8 cellular contexts compared by ENCODE assay signal in genomic region chrX:154458116-154458953, GRCh38. TPM values are rescaled to one million over a fixed set of nuclear protein-coding genes. Genes with fewer than 3 reads are reported as not detected.
DNase-seq lines count a peak whose midpoint lies in the region; ATAC-seq and TF ChIP-seq lines count a peak whose summit lies in the region.

PLXNA3 (plus strand) TSS chrX:154458281; CDS start chrX:154460184, 1,903 bp downstream.

- ATAC-seq in GM18511 (IDR thresholded peaks at IDR 0.05; ENCODE audit: unreplicated experiment) = peak; percentile 71
- ATAC-seq in HG02763 (IDR thresholded peaks at IDR 0.05; ENCODE audit: unreplicated experiment) = peak; percentile 52
- peak; percentile 82 for ATAC-seq in Right ventricle myocardium superior (ENCODE audit: poor library complexity)

- peaks cover 0 to 3% (median 2%) of the 10 kb centered on the region in 4 donors for H3K4me1 ChIP-seq in Peyer's patch
- H3K4me1 ChIP-seq in parathyroid adenoma = no peaks in the 10 kb centered on the region
- peaks cover 17% of the 10 kb centered on the region for H3K4me1 ChIP-seq in vagina

- H3K27ac ChIP-seq in Peyer's patch (peak within 1 kb of the TSS; percentile 54 to 87 (median 75)), parathyroid adenoma (no peak within 1 kb of the TSS), vagina (peak within 1 kb of the TSS; percentile 78)

- H3K4me2 ChIP-seq in parathyroid adenoma (ENCODE audit: low read length) = peak within 1 kb of the TSS; percentile 51

- intact Hi-C loops in Right ventricle myocardium superior (cut with DNase I) = loop anchor here (10.0 kb wide), 1 partner anchor 54 kb away; the partner anchor contains the start of gene DNASE1L1
- intact Hi-C loops in vagina (cut with DNase I) = no loop called here

- no peaks in the 10 kb centered on the region for H3K36me3 ChIP-seq in Peyer's patch
- H3K36me3 ChIP-seq in parathyroid adenoma (ENCODE audit: control insufficient read depth, insufficient read depth, low read length) = no peaks in the 10 kb centered on the region
- no peaks in the 10 kb centered on the region for H3K36me3 ChIP-seq in vagina

- no peaks in the 10 kb centered on the region for H3K79me2 ChIP-seq in parathyroid adenoma

- peak; percentile 61 to 74 (median 62) for DNase-seq in Peyer's patch
- peak; percentile 68 for DNase-seq in activated naive CD4-positive, alpha-beta T cell treated with Interleukin-2 at 50 U/mL for 16 hours
- peak; percentile 62 for DNase-seq in Right ventricle myocardium superior
- no peak for DNase-seq in vagina (ENCODE audit: extremely low spot score in 2 of 2)
- no peak for DNase-seq in dedifferentiated amniotic fluid mesenchymal stem cell (ENCODE audit: extremely low spot score)

- H3K9ac ChIP-seq in parathyroid adenoma = no peak within 1 kb of the TSS

- H3K27me3 ChIP-seq in Peyer's patch (no peaks in the 10 kb centered on the region), parathyroid adenoma (ENCODE audit: control insufficient read depth, insufficient read depth, low read length) (no peaks in the 10 kb centered on the region), vagina (no peaks in the 10 kb centered on the region)

- TF ChIP-seq POLR2A in Peyer's patch (IDR thresholded peaks at IDR 0.05) (peak in 1 of 2 donors; percentile 86), vagina (IDR thresholded peaks at IDR 0.05) (peak in 1 of 2 donors; percentile 67)

- TF ChIP-seq CTCF in Peyer's patch (IDR thresholded peaks at IDR 0.05) (no peak), parathyroid adenoma (IDR thresholded peaks at IDR 0.05) (no peak), vagina (IDR thresholded peaks at IDR 0.05) (no peak)

- H3K4me3 ChIP-seq in Peyer's patch (peak within 1 kb of the TSS; percentile 66 to 72 (median 70)), parathyroid adenoma (ENCODE audit: low read depth, low read length) (peak within 1 kb of the TSS; percentile 31), vagina (peak within 1 kb of the TSS; percentile 60 to 69)

- no peaks in the 10 kb centered on the region for H3K9me3 ChIP-seq in Peyer's patch
- H3K9me3 ChIP-seq in parathyroid adenoma (ENCODE audit: control insufficient read depth, low read length) = no peaks in the 10 kb centered on the region
- no peaks in the 10 kb centered on the region for H3K9me3 ChIP-seq in vagina

- peak within 1 kb of the TSS; percentile 60 for H2AFZ ChIP-seq in parathyroid adenoma

RNA-seq across cellular contexts. Expression of gene PLXNA3, which starts in this region (rescaled TPM):
- total RNA-seq in Peyer's patch (10 to 100 TPM; 38.0 to 54.6 (median 48.4) TPM), Right ventricle myocardium superior (15.0 TPM), vagina (20.1 TPM)

Comparison
In these comparisons a context has a peak if more than half of its experiments do, and no peak if none do; other contexts are left out.
1. DNase-seq: peak in Peyer's patch (3 of 3), activated naive CD4-positive, alpha-beta T cell treated with Interleukin-2 at 50 U/mL for 16 hours (single experiment) and Right ventricle myocardium superior (single experiment); none in vagina (0 of 2) and dedifferentiated amniotic fluid mesenchymal stem cell (single experiment).
2. Peak in every context shown above with its lines, with median percentiles within 50 percentile points of each other: ATAC-seq and H3K4me3 ChIP-seq.